17 cellular contexts compared by ENCODE assay signal in genomic region chr2:235856151-235856819, GRCh38.
"Had no signal": no experiment of that assay in that cellular context is flagged by ENCODE, and none has a peak within 500 bp of the region (broad histone marks: within the 10 kb centered on the region; RNA-seq: fewer than 3 reads in every experiment).

No MANE protein-coding gene starts in this region.

- H3K9me3 ChIP-seq: lower lobe of right lung, ovary had no signal

- H3K4me1 ChIP-seq: lower lobe of right lung had no signal

- H3K27me3 ChIP-seq: cardiac muscle cell, dorsolateral prefrontal cortex, ovary had no signal

- H3K4me3 Mint-ChIP-seq: activated naive CD4-positive, alpha-beta T cell treated with anti-CD3 and anti-CD28 coated beads, Interleukin-2, amount 10 ng/mL, durations not matched to agents 7 days and 5 days; endodermal cell; mesothelial cell of epicardium; neural crest cell; T-cell had no signal

- DNase-seq: activated CD4-positive, alpha-beta T cell treated with anti-CD3 and anti-CD28 coated beads for 1 hour; activated CD4-positive, alpha-beta T cell treated with anti-CD3 and anti-CD28 coated beads, Interleukin-2, amount 50 U/mL, for 4 hours; activated naive CD4-positive, alpha-beta T cell treated with anti-CD3 and anti-CD28 coated beads, Interleukin-2, amount 10 ng/mL, durations not matched to agents 7 days and 5 days; activated T-cell treated with anti-CD3 and anti-CD28 coated beads for 4 hours; endodermal cell; glutamatergic neuron; lower lobe of right lung; ovary; stimulated activated CD4-positive, alpha-beta T cell treated with anti-CD3 and anti-CD28 coated beads, Interleukin-1b, Interleukin-23, amount 100 ng/mL, for 48 hours; T-cell; T1000 had no signal

- H3K9me3 Mint-ChIP-seq: activated naive CD4-positive, alpha-beta T cell treated with anti-CD3 and anti-CD28 coated beads, Interleukin-2, amount 10 ng/mL, durations not matched to agents 7 days and 5 days; activated T-helper 2 cell treated with anti-CD3 and anti-CD28 coated beads, Interferon-gamma antibody, Interleukin-2, Interleukin-4, amounts not matched to agents 10 μg/mL and 5 μg/mL and 100 μg/mL, durations not matched to agents 14 hours and 24 hours and 36 hours; endodermal cell; mesothelial cell of epicardium; neural crest cell; T-cell had no signal

- ATAC-seq: esophagus mucosa, lower lobe of right lung, T-cell had no signal

- H3K36me3 Mint-ChIP-seq: activated naive CD4-positive, alpha-beta T cell treated with anti-CD3 and anti-CD28 coated beads, Interleukin-2, amount 10 ng/mL, durations not matched to agents 7 days and 5 days; mesothelial cell of epicardium; T-cell had no signal

- H3K4me3 ChIP-seq: cardiac muscle cell, dorsolateral prefrontal cortex, lower lobe of right lung, ovary had no signal

- H3K27ac Mint-ChIP-seq: activated naive CD4-positive, alpha-beta T cell treated with anti-CD3 and anti-CD28 coated beads, Interleukin-2, amount 10 ng/mL, durations not matched to agents 7 days and 5 days; activated T-helper 2 cell treated with anti-CD3 and anti-CD28 coated beads, Interferon-gamma antibody, Interleukin-2, Interleukin-4, amounts not matched to agents 10 μg/mL and 5 μg/mL and 100 μg/mL, durations not matched to agents 14 hours and 24 hours and 36 hours; endodermal cell; mesothelial cell of epicardium; T-cell had no signal

- H3K27me3 Mint-ChIP-seq: activated naive CD4-positive, alpha-beta T cell treated with anti-CD3 and anti-CD28 coated beads, Interleukin-2, amount 10 ng/mL, durations not matched to agents 7 days and 5 days had no signal

- H3K27ac ChIP-seq: cardiac muscle cell, dorsolateral prefrontal cortex, lower lobe of right lung, ovary had no signal

- H3K4me1 Mint-ChIP-seq: activated naive CD4-positive, alpha-beta T cell treated with anti-CD3 and anti-CD28 coated beads, Interleukin-2, amount 10 ng/mL, durations not matched to agents 7 days and 5 days; T-cell had no signal

- H3K36me3 ChIP-seq: cardiac muscle cell, lower lobe of right lung, ovary had no signal
